Comparison of ENCODE assay signal across 8 cellular contexts in the genomic region with DNA sequence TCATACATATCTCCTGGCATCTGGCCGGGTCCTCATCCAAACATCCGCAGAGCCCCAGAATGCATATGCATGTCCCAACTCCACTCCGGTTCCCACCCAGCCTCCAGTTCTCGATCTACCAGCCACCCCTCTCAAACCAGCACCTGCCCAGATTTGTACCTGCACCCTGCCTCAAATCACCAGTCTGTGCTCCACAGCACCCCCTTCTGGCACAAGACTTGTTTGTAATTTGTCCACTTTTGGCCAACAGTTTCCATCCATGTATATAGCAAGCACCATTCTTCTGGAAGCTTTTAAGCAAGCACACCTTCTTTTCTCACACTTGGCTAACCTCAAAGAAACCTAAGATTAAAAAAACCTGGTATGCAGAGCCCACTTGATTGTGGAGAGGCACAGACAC.
A peak's percentile ranks its signal among the peaks of the same experiment; 100 is the strongest.
DNase-seq lines count a peak whose midpoint lies in the region; ATAC-seq and TF ChIP-seq lines count a peak whose summit lies in the region.

No MANE protein-coding gene starts in this region.

- peaks cover 9% of the 10 kb centered on the region for H3K4me1 Mint-ChIP-seq in T-helper 17 cell

- no peak overlapping the region for H3K27ac Mint-ChIP-seq in T-helper 17 cell

- peak; percentile 43 for TF ChIP-seq CTCF in choroid plexus epithelial cell (conservative IDR thresholded peaks at IDR 0.05; ENCODE audit: low read depth, low read length)

- H3K9me3 ChIP-seq in T-helper 17 cell (ENCODE audit: control insufficient read depth, low read length, poor library complexity, severe bottlenecking) (no peaks in the 10 kb centered on the region), MG63 (no peaks in the 10 kb centered on the region)

- no peaks in the 10 kb centered on the region for H3K27me3 ChIP-seq in MG63

- no peak overlapping the region for H3K4me3 ChIP-seq in choroid plexus epithelial cell (ENCODE audit: low read depth, low read length)
- H3K4me3 ChIP-seq in MG63: no peak overlapping the region

- ATAC-seq in T-helper 17 cell: no peak
- ATAC-seq in HG02623 (IDR thresholded peaks at IDR 0.05; ENCODE audit: unreplicated experiment): no peak
- no peak for ATAC-seq in GM18909 (IDR thresholded peaks at IDR 0.05; ENCODE audit: poor library complexity, unreplicated experiment)

- no peaks in the 10 kb centered on the region for H3K36me3 ChIP-seq in MG63

- peaks cover 2% of the 10 kb centered on the region for H3K36me3 Mint-ChIP-seq in T-helper 17 cell (ENCODE audit: low read depth)

- H3K4me3 Mint-ChIP-seq in T-helper 17 cell: no peak overlapping the region

- H3K27me3 Mint-ChIP-seq in T-helper 17 cell: no peaks in the 10 kb centered on the region

- DNase-seq in DMS53 (lab: John Stamatoyannopoulos, UW) (peak; percentile 63), DMS53 treated with DMSO at 0.1 percent for 48 hours (lab: John Stamatoyannopoulos, UW; ENCODE audit: unreplicated experiment) (no peak), T-helper 17 cell (peak in 2 of 3 donors; percentile 8 to 32), choroid plexus epithelial cell (ENCODE audit: low read depth) (peak; percentile 12), MG63 (no peak)
- peak; percentile 58 to 67 for DNase-seq in stimulated activated CD4-positive, alpha-beta T cell treated with anti-CD3 and anti-CD28 coated beads, Interleukin-2, amount 100 ng/mL, for 24 hours

Comparison
In these comparisons a context has a peak if more than half of its experiments do, and no peak if none do; other contexts are left out.
1. DNase-seq: peak in DMS53 (single experiment), T-helper 17 cell (2 of 3), choroid plexus epithelial cell (single experiment) and stimulated activated CD4-positive, alpha-beta T cell treated with anti-CD3 and anti-CD28 coated beads, Interleukin-2, amount 100 ng/mL, for 24 hours (2 of 2); none in DMS53 treated with DMSO at 0.1 percent for 48 hours (single experiment) and MG63 (single experiment).